12 cellular contexts compared by ENCODE assay signal in the genomic region with DNA sequence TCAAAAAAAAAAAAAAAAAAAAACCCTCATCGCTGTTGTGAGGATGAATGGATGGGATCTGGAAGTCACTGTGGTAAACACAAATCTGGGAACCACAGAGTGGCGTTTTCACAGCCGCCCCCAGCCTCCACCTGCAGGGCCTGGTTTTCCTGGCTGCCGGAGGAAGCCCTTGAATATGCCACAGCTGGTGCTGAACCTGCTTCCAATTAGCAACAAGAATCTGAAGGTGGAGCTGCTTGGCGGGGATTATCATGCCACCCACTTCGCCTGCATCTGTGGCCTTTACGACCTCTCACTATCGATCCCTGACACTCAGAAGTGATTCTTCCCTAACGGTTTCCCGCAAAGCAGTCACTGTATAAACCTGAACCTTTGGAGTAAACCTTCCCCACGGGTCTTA.
"Had no signal": no experiment of that assay in that cellular context is flagged by ENCODE, and none has a peak within 500 bp of the region (broad histone marks: within the 10 kb centered on the region; RNA-seq: fewer than 3 reads in every experiment).

No MANE protein-coding gene starts in this region.

- ATAC-seq: natural killer cell treated with Interleukin-12 subunit alpha and Interleukin-12 subunit beta and Interleukin-15 and Interleukin-18, amount 100 ng/mL, for 72 hours had no signal

- DNase-seq: activated B cell treated with CpG ODN at 0.5 μM for 24 hours; activated effector memory CD4-positive, alpha-beta T cell treated with Interleukin-2 at 50 U/mL for 16 hours; activated T-cell treated with anti-CD3 and anti-CD28 coated beads, Interleukin-2, amount 50 U/mL, for 1 hour; brain microvascular endothelial cell; dermis blood vessel endothelial cell; kidney; left ventricle myocardium inferior; sigmoid colon; stimulated activated CD4-positive, alpha-beta T cell treated with anti-CD3 and anti-CD28 coated beads, Interleukin-12 subunit alpha, Interleukin-12 subunit beta, amount 100 ng/mL, for 4 hours; stimulated activated CD4-positive, alpha-beta T cell treated with anti-CD3 and anti-CD28 coated beads, Interleukin-2, amount 100 ng/mL, for 48 hours; stimulated activated naive CD4-positive, alpha-beta T cell treated with Interleukin-2 at 50 U/mL for 16 hours had no signal
